Comparison of ENCODE assay signal across 8 cellular contexts in the genomic region with DNA sequence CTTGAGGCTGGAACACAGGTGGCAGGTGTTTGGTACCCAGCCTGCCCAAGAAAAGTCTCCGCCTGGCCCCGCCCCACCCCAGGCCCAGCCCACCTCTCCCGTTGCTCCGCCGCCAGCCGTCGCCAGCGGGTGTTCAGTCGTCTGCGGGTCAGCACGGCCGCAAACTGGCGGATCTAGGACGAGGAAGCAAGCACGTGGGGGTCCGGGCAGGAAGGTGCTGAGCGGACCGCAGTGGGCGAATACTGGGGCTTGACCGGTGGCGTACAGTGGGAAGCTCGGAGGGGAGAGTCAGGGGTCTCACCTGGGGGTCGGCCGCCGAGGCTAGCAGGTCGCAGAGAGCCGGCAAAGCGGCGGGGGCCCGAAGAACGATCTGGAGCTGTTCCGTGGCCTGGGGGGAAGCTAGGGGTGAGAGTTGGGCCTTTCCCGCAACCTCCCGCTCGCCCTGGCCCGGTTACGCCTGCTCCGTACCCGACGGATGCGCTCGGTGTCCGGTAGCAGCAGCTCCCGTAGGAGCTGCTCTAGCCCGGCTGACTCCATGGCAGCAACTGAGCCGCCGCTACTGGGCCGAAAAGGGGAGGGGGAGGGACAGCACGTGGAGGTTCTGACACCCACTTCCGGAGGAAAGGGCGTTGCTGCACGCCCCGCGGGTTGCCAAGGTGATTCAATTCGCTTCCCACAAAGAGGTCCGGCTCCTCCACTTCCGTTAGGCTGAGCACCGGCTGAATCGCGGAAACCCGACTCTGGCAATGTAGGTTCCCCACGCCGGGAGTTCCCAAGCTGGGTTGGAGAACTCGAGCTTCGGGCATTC. TPM values are rescaled to one million over a fixed set of nuclear protein-coding genes. Genes with fewer than 3 reads are reported as not detected.
DNase-seq lines count a peak whose midpoint lies in the region; ATAC-seq and TF ChIP-seq lines count a peak whose summit lies in the region.

A gene with protein sequence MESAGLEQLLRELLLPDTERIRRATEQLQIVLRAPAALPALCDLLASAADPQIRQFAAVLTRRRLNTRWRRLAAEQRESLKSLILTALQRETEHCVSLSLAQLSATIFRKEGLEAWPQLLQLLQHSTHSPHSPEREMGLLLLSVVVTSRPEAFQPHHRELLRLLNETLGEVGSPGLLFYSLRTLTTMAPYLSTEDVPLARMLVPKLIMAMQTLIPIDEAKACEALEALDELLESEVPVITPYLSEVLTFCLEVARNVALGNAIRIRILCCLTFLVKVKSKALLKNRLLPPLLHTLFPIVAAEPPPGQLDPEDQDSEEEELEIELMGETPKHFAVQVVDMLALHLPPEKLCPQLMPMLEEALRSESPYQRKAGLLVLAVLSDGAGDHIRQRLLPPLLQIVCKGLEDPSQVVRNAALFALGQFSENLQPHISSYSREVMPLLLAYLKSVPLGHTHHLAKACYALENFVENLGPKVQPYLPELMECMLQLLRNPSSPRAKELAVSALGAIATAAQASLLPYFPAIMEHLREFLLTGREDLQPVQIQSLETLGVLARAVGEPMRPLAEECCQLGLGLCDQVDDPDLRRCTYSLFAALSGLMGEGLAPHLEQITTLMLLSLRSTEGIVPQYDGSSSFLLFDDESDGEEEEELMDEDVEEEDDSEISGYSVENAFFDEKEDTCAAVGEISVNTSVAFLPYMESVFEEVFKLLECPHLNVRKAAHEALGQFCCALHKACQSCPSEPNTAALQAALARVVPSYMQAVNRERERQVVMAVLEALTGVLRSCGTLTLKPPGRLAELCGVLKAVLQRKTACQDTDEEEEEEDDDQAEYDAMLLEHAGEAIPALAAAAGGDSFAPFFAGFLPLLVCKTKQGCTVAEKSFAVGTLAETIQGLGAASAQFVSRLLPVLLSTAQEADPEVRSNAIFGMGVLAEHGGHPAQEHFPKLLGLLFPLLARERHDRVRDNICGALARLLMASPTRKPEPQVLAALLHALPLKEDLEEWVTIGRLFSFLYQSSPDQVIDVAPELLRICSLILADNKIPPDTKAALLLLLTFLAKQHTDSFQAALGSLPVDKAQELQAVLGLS (minus strand): TSS at position 566 of the 808 bp plus-strand sequence. CDS start 29 bp downstream, at position 537.

- intact Hi-C loops in PC-9 (cut with micrococcal nuclease; ENCODE audit: unreplicated experiment): loop anchor here (1.0 kb wide), 1 partner anchor 27 kb away; a partner anchor contains a TSS

- TF ChIP-seq CTCF in PC-9 (conservative IDR thresholded peaks at IDR 0.05): no peak

- peak; percentile 72 for TF ChIP-seq POLR2A in erythroblast (IDR thresholded peaks at IDR 0.05; ENCODE audit: low read length)

- H3K9me3 ChIP-seq in PC-9 (ENCODE audit: insufficient read depth, low read depth) (no peaks in the 10 kb centered on the region), mucosa of rectum (ENCODE audit: control insufficient read depth in 2 of 2, low read length in 2 of 2) (no peaks in the 10 kb centered on the region)

- in situ Hi-C loops in KBM-7 (cut with MboI; ENCODE audit: low pct_unique_long_range_greater_than_20kb, low sequenced_read_pairs): no loop called here

- H3K79me2 ChIP-seq in PC-9 (ENCODE audit: low read depth): peaks cover 17% of the 10 kb centered on the region

- H3K27ac ChIP-seq in PC-9 (peak within 1 kb of the TSS; percentile 61), mucosa of rectum (ENCODE audit: low read depth in 2 of 2, low read length in 2 of 2) (peak within 1 kb of the TSS; percentile 68 to 77)

- H3K9me2 ChIP-seq in PC-9 (ENCODE audit: insufficient read depth): no peaks in the 10 kb centered on the region

- H3K9ac ChIP-seq in mucosa of rectum (ENCODE audit: low read depth in 1 of 2, low read length in 2 of 2): peak within 1 kb of the TSS; percentile 44 to 60

- H3K4me3 ChIP-seq in PC-9 (peak within 1 kb of the TSS; percentile 88), mucosa of rectum (ENCODE audit: low read length in 2 of 2) (peak within 1 kb of the TSS; percentile 76 to 80)

- no peaks in the 10 kb centered on the region for H4K20me1 ChIP-seq in PC-9 (ENCODE audit: insufficient read depth)

- H3K36me3 ChIP-seq in PC-9 (ENCODE audit: low read depth) (no peaks in the 10 kb centered on the region), mucosa of rectum (ENCODE audit: control insufficient read depth in 2 of 2, insufficient read depth in 2 of 2, low read length in 2 of 2) (peaks cover 34 to 55% of the 10 kb centered on the region in 2 donors)

- BruUV-seq in PC-9 (replicated peaks; lab: Mats Ljungman, UMichigan): TSS peak; percentile 76

- peak within 1 kb of the TSS; percentile 77 for H2AFZ ChIP-seq in PC-9

- peak; percentile 69 for ATAC-seq in GM21717 (IDR thresholded peaks at IDR 0.05; ENCODE audit: unreplicated experiment)

- peaks cover 3% of the 10 kb centered on the region; the same call in 1 of the 2 replicates for H3F3A ChIP-seq in PC-9 (ENCODE audit: insufficient read depth, low read depth)

- H3K4me1 ChIP-seq in PC-9 (replicated peaks; ENCODE audit: insufficient read depth) (peaks cover 11% of the 10 kb centered on the region), mucosa of rectum (ENCODE audit: control insufficient read depth in 2 of 2, insufficient read depth in 2 of 2, low read length in 2 of 2) (peaks cover 9% of the 10 kb centered on the region in 2 donors)

- peak within 1 kb of the TSS; percentile 93 for H3K4me2 ChIP-seq in PC-9

- peak; percentile 98 for DNase-seq in DMS53 (lab: John Stamatoyannopoulos, UW)
- peak; percentile 96 for DNase-seq in KBM-7
- peak; percentile 86 to 87 for DNase-seq in PC-9
- DNase-seq in activated T-cell treated with anti-CD3 and anti-CD28 coated beads, Interleukin-2, amount 50 U/mL, for 1 hour: peak; percentile 89
- DNase-seq in erythroblast (lab: John Stamatoyannopoulos, UW): peak; percentile 95 to 97
- peak; percentile 89 to 92 for DNase-seq in stimulated activated CD8-positive, alpha-beta memory T cell treated with anti-CD3 and anti-CD28 coated beads, Interleukin-4, amount 100 ng/mL, for 4 hours (ENCODE audit: low read depth in 2 of 2, low spot score in 1 of 2)

- CTCF ChIA-PET in PC-9 (lab: Charles Lee): interaction anchor here (0.5 to 0.8 kb wide), 2 partner anchors 27 to 154 kb away, joined by 3 read pairs; a partner anchor contains a TSS

- POLR2A ChIA-PET in PC-9 (lab: Charles Lee; ENCODE audit: unreplicated experiment): interaction anchor here (1.4 kb wide), 1 partner anchor 54 kb away, joined by 8 read pairs; a partner anchor contains a TSS

- H3K27me3 ChIP-seq in PC-9 (ENCODE audit: insufficient read depth, low read depth) (no peaks in the 10 kb centered on the region), mucosa of rectum (ENCODE audit: control insufficient read depth in 2 of 2, insufficient read depth in 2 of 2, low read length in 2 of 2) (no peaks in the 10 kb centered on the region)

RNA-seq across cellular contexts. Expression of the gene that starts here (rescaled TPM):
- 39.0 and 44.1 TPM in 2 replicates for total RNA-seq in PC-9 (2021)

Comparison
In these comparisons a context has a peak if more than half of its experiments do, and no peak if none do; other contexts are left out.
1. Peak in every context shown above with its lines: DNase-seq, ATAC-seq, H3K4me3 ChIP-seq and H3K27ac ChIP-seq.